In genomic region chr7:116810267-116811116, GRCh38 we compare ENCODE assay signal across 11 cellular contexts. TPM values are rescaled to one million over a fixed set of nuclear protein-coding genes. Genes with fewer than 3 reads are reported as not detected.
DNase-seq lines count a peak whose midpoint lies in the region; ATAC-seq and TF ChIP-seq lines count a peak whose summit lies in the region.
"Had no signal": no experiment of that assay in that cellular context is flagged by ENCODE, and none has a peak within 500 bp of the region (broad histone marks: within the 10 kb centered on the region; RNA-seq: fewer than 3 reads in every experiment).

No MANE protein-coding gene starts in this region.

- peak overlapping the region; percentile 48; the same call in 1 of the 2 replicates for H3K27ac Mint-ChIP-seq in WTC11
- H3K27ac Mint-ChIP-seq: stimulated activated memory B cell treated with anti-CD40 and anti-IgM and Interleukin-4, amounts not matched to agents 10 μg/mL and 1 μg/mL and 100 μg/mL, for 72 hours had no signal

- in situ Hi-C loops in HAP-1 (cut with MboI; ENCODE audit: low sequenced_read_pairs): loop anchor here (5.0 to 25.0 kb wide), 4 partner anchors 148 to 648 kb away; partner anchors contain the start of gene MET

- no peak overlapping the region for H3K4me3 ChIP-seq in lower lobe of right lung
- H3K4me3 ChIP-seq in aorta (ENCODE audit: low read length in 2 of 2): no peak overlapping the region
- no peak overlapping the region for H3K4me3 ChIP-seq in HAP-1

- H3K4me3 Mint-ChIP-seq in WTC11: no peak overlapping the region
- H3K4me3 Mint-ChIP-seq: activated T-cell treated with anti-CD3 and anti-CD28 coated beads, Interleukin-2, amount 50 U/mL, for 4 hours; stimulated activated memory B cell treated with anti-CD40 and anti-IgM and Interleukin-4, amounts not matched to agents 10 μg/mL and 1 μg/mL and 100 μg/mL, for 72 hours had no signal

- H3K27ac ChIP-seq in lower lobe of right lung: no peak overlapping the region
- H3K27ac ChIP-seq in aorta (ENCODE audit: low read depth in 1 of 2, low read length in 2 of 2): no peak overlapping the region

- POLR2A ChIA-PET in WTC11 (lab: Charles Lee): no interaction called here

- 26 to 32% methylated on average over 6 of the region's 6 CpGs for WGBS in aorta, 2 donors

- H3K27me3 ChIP-seq in lower lobe of right lung (ENCODE audit: low read depth) (no peaks in the 10 kb centered on the region), aorta (ENCODE audit: control insufficient read depth in 1 of 2, insufficient read depth in 2 of 2, low read length in 1 of 2) (no peaks in the 10 kb centered on the region), HAP-1 (ENCODE audit: low read depth) (no peaks in the 10 kb centered on the region)

- CTCF ChIA-PET in WTC11 (lab: Charles Lee): interaction anchor here (0.6 to 1.9 kb wide), 5 partner anchors 9 to 219 kb away, joined by 3 to 8 read pairs (median 3); partner anchors contain the start of gene MET

- H3K36me3 Mint-ChIP-seq in WTC11: no peaks in the 10 kb centered on the region
- H3K36me3 Mint-ChIP-seq: stimulated activated memory B cell treated with anti-CD40 and anti-IgM and Interleukin-4, amounts not matched to agents 10 μg/mL and 1 μg/mL and 100 μg/mL, for 72 hours had no signal

- intact Hi-C loops in lower lobe of right lung (cut with DNase I): no loop called here
- intact Hi-C loops in aorta (cut with DNase I): no loop called here

- H3K36me3 ChIP-seq in lower lobe of right lung: no peaks in the 10 kb centered on the region
- no peaks in the 10 kb centered on the region for H3K36me3 ChIP-seq in aorta (ENCODE audit: control insufficient read depth in 1 of 2, insufficient read depth in 2 of 2, low read length in 1 of 2)
- H3K36me3 ChIP-seq in HAP-1 (replicated peaks): no peaks in the 10 kb centered on the region

- H3K9me3 Mint-ChIP-seq in WTC11: no peaks in the 10 kb centered on the region
- H3K9me3 Mint-ChIP-seq: activated T-cell treated with anti-CD3 and anti-CD28 coated beads, Interleukin-2, amount 50 U/mL, for 4 hours; stimulated activated memory B cell treated with anti-CD40 and anti-IgM and Interleukin-4, amounts not matched to agents 10 μg/mL and 1 μg/mL and 100 μg/mL, for 72 hours had no signal

- H3K4me1 ChIP-seq in lower lobe of right lung (peaks cover 16% of the 10 kb centered on the region), aorta (ENCODE audit: control insufficient read depth in 1 of 2, insufficient read depth in 2 of 2, low read length in 2 of 2) (no peaks in the 10 kb centered on the region), HAP-1 (peaks cover 4% of the 10 kb centered on the region)

- no peaks in the 10 kb centered on the region for H3K27me3 Mint-ChIP-seq in WTC11 (ENCODE audit: low read depth)
- H3K27me3 Mint-ChIP-seq: stimulated activated memory B cell treated with anti-CD40 and anti-IgM and Interleukin-4, amounts not matched to agents 10 μg/mL and 1 μg/mL and 100 μg/mL, for 72 hours had no signal

- DNase-seq in NCI-H510A treated with DMSO at 0.1 percent for 48 hours (lab: John Stamatoyannopoulos, UW) (peak; percentile 38), NCI-H510A (lab: John Stamatoyannopoulos, UW) (no peak), WTC11 (ENCODE audit: low spot score) (no peak), lower lobe of right lung (no peak), aorta (no peak), HAP-1 (ENCODE audit: low spot score in 2 of 2) (no peak)
- DNase-seq in activated CD4-positive, alpha-beta T cell treated with anti-CD3 and anti-CD28 coated beads, Interleukin-2, amount 50 U/mL, for 4 hours: no peak
- DNase-seq: activated T-cell treated with anti-CD3 and anti-CD28 coated beads, Interleukin-2, amount 50 U/mL, for 4 hours; stimulated activated CD4-positive, alpha-beta T cell treated with anti-CD3 and anti-CD28 coated beads, Interleukin-1b, Interleukin-23, amount 100 ng/mL, for 48 hours had no signal

- no peak for TF ChIP-seq CTCF in WTC11 (IDR thresholded peaks at IDR 0.05)
- TF ChIP-seq CTCF in lower lobe of right lung (IDR thresholded peaks at IDR 0.05): no peak

- ATAC-seq in WTC11: peak; percentile 38
- ATAC-seq in lower lobe of right lung: peak; percentile 43 to 54
- ATAC-seq in aorta (ENCODE audit: low FRiP score): peak; percentile 59
- no peak for ATAC-seq in GM19395 (IDR thresholded peaks at IDR 0.05; ENCODE audit: unreplicated experiment)

- peaks cover 35% of the 10 kb centered on the region for H3K4me1 Mint-ChIP-seq in WTC11

- H3K9me3 ChIP-seq in lower lobe of right lung (no peaks in the 10 kb centered on the region), aorta (ENCODE audit: control insufficient read depth, low read length) (no peaks in the 10 kb centered on the region), HAP-1 (no peaks in the 10 kb centered on the region)

TF ChIP-seq in WTC11, 78 proteins besides CTCF, POLR2A, EP300 and RAD21:
- TF ChIP-seq GABPB1 (CRISPR knock-in tag; IDR thresholded peaks at IDR 0.05) (0 out of 2 replicates have a peak, but pooled peaks have one; percentile 22), NR2C2 (CRISPR knock-in tag; IDR thresholded peaks at IDR 0.05) (no peak)

RNA-seq across cellular contexts. Expression of gene CAPZA2, which starts 51.9 kb away (rescaled TPM):
- total RNA-seq in WTC11 (2021): 122 to 153 TPM (median 125 TPM) in 3 replicates
- total RNA-seq in lower lobe of right lung: 261 TPM
- total RNA-seq in aorta: 100 to 1,000 TPM; 256 to 345 TPM
- polyA plus RNA-seq in aorta: 100 to 1,000 TPM in 1 of 2 donors, 10 to 100 TPM in 1; 91.1 to 147 TPM
